In genomic region chr6:110812719-110813118, GRCh38 we compare ENCODE assay signal across 15 cellular contexts.
"Had no signal": no experiment of that assay in that cellular context is flagged by ENCODE, and none has a peak within 500 bp of the region (broad histone marks: within the 10 kb centered on the region; RNA-seq: fewer than 3 reads in every experiment).

No MANE protein-coding gene starts in this region.

- H3K27me3 ChIP-seq: adrenal gland, colonic mucosa, gastrocnemius medialis, heart right ventricle, thyroid gland, vagina had no signal

- H3K9ac ChIP-seq: parathyroid adenoma had no signal

- H3K9me3 ChIP-seq: adrenal gland, colonic mucosa, gastrocnemius medialis, heart right ventricle, left ventricle myocardium inferior, thyroid gland, vagina had no signal

- H3K79me2 ChIP-seq: parathyroid adenoma had no signal

- H3K4me3 Mint-ChIP-seq: activated T-helper 1 cell treated with anti-CD3 and anti-CD28 coated beads, Interleukin-12 subunit alpha, Interleukin-12 subunit beta, Interleukin-2, Interleukin-4 antibody, amounts not matched to agents 30 ng/mL and 10 ng/mL and 1 ng/mL, durations not matched to agents 14 hours and 24 hours and 36 hours had no signal

- H2AFZ ChIP-seq: parathyroid adenoma had no signal

- H3K27ac ChIP-seq: adrenal gland, colonic mucosa, gastrocnemius medialis, heart right ventricle, left ventricle myocardium inferior, parathyroid adenoma, thyroid gland, vagina, WERI-Rb-1 had no signal

- H3K27me3 Mint-ChIP-seq: activated naive CD4-positive, alpha-beta T cell treated with anti-CD3 and anti-CD28 coated beads, Interleukin-2, amount 10 ng/mL, durations not matched to agents 7 days and 5 days had no signal

- H3K36me3 ChIP-seq: adrenal gland, colonic mucosa, gastrocnemius medialis, heart right ventricle, left ventricle myocardium inferior, thyroid gland, vagina had no signal

- ATAC-seq: gastrocnemius medialis, heart right ventricle had no signal

- H3K4me3 ChIP-seq: adrenal gland, colonic mucosa, gastrocnemius medialis, thyroid gland, vagina had no signal

- H3K27ac Mint-ChIP-seq: activated naive CD4-positive, alpha-beta T cell treated with anti-CD3 and anti-CD28 coated beads, Interleukin-2, amount 10 ng/mL, durations not matched to agents 7 days and 5 days; activated T-helper 1 cell treated with anti-CD3 and anti-CD28 coated beads, Interleukin-12 subunit alpha, Interleukin-12 subunit beta, Interleukin-2, Interleukin-4 antibody, amounts not matched to agents 30 ng/mL and 10 ng/mL and 1 ng/mL, durations not matched to agents 14 hours and 24 hours and 36 hours had no signal

- H3K9me3 Mint-ChIP-seq: activated naive CD4-positive, alpha-beta T cell treated with anti-CD3 and anti-CD28 coated beads, Interleukin-2, amount 10 ng/mL, durations not matched to agents 7 days and 5 days; activated T-helper 1 cell treated with anti-CD3 and anti-CD28 coated beads, Interleukin-12 subunit alpha, Interleukin-12 subunit beta, Interleukin-2, Interleukin-4 antibody, amounts not matched to agents 30 ng/mL and 10 ng/mL and 1 ng/mL, durations not matched to agents 14 hours and 24 hours and 36 hours had no signal

- DNase-seq: activated CD4-positive, alpha-beta T cell treated with anti-CD3 and anti-CD28 coated beads for 48 hours; activated naive CD4-positive, alpha-beta T cell treated with anti-CD3 and anti-CD28 coated beads, Interleukin-2, amount 10 ng/mL, durations not matched to agents 7 days and 5 days; adrenal gland; caudate nucleus; colonic mucosa; effector CD4-positive, alpha-beta T cell; gastrocnemius medialis; heart right ventricle; left ventricle myocardium inferior; mesenchymal stem cell; thyroid gland; WERI-Rb-1 had no signal
